Comparison of ENCODE assay signal across 13 cellular contexts in genomic region chr5:36655171-36655570, GRCh38. TPM values are rescaled to one million over a fixed set of nuclear protein-coding genes. Genes with fewer than 3 reads are reported as not detected.
DNase-seq lines count a peak whose midpoint lies in the region; FAIRE-seq and TF ChIP-seq lines count a peak whose summit lies in the region.
"Had no signal": no experiment of that assay in that cellular context is flagged by ENCODE, and none has a peak within 500 bp of the region (broad histone marks: within the 10 kb centered on the region; RNA-seq: fewer than 3 reads in every experiment).

No MANE protein-coding gene starts in this region.

- FAIRE-seq in H1 (lab: Jason Lieb, UNC), result peak; percentile 28

- H4K8ac ChIP-seq in H1 (ENCODE audit: extremely low read depth, insufficient read depth, low read length), result no peak overlapping the region

- no peak overlapping the region for H2AK5ac ChIP-seq in H1 (ENCODE audit: low read depth, low read length)

- no peak overlapping the region for H3K56ac ChIP-seq in H1 (replicated peaks; ENCODE audit: insufficient read length, low read depth, low read length)

- CTCF ChIA-PET in H1 (lab: Charles Lee; ENCODE audit: partially characterized antibody), result interaction anchor here (0.6 to 2.9 kb wide), 6 partner anchors 9 to 127 kb away, joined by 3 to 8 read pairs (median 4); no protein-coding TSS in a partner anchor

- H3K4me1 Mint-ChIP-seq in mesothelial cell of epicardium (peaks cover 51% of the 10 kb centered on the region), chondrocyte (ENCODE audit: low read depth) (peaks cover 22% of the 10 kb centered on the region)
- H3K4me1 Mint-ChIP-seq: activated CD8-positive, alpha-beta memory T cell treated with anti-CD3 and anti-CD28 coated beads, Interleukin-2, amount 10 ng/mL, durations not matched to agents 7 days and 5 days; IgD-negative memory B cell had no signal

- DNase-seq in AG08395 (ENCODE audit: low spot score) (peak; percentile 19), Kasumi-1 (lab: John Stamatoyannopoulos, UW) (peak; percentile 18 to 19), H1 (ENCODE audit: low read depth in 1 of 2, low spot score in 2 of 2) (no peak), mesothelial cell of epicardium (ENCODE audit: low spot score in 2 of 2, unreplicated experiment in 2 of 2) (no peak), islet precursor cell (no peak), NCI-H2196 treated with DMSO at 0.1 percent for 48 hours (lab: John Stamatoyannopoulos, UW; ENCODE audit: unreplicated experiment) (no peak), chondrocyte (ENCODE audit: low spot score) (no peak)
- DNase-seq in activated CD8-positive, alpha-beta memory T cell treated with anti-CD3 and anti-CD28 coated beads, Interleukin-2, amount 50 U/mL, for 48 hours, result no peak
- DNase-seq: activated CD8-positive, alpha-beta memory T cell treated with anti-CD3 and anti-CD28 coated beads, Interleukin-2, amount 10 ng/mL, durations not matched to agents 7 days and 5 days; mammary epithelial cell; NCI-H345 had no signal

- H3K36me3 Mint-ChIP-seq in mesothelial cell of epicardium, result peaks cover 3% of the 10 kb centered on the region
- H3K36me3 Mint-ChIP-seq in chondrocyte (ENCODE audit: low read depth), result no peaks in the 10 kb centered on the region
- H3K36me3 Mint-ChIP-seq: activated CD8-positive, alpha-beta memory T cell treated with anti-CD3 and anti-CD28 coated beads, Interleukin-2, amount 10 ng/mL, durations not matched to agents 7 days and 5 days; IgD-negative memory B cell had no signal

- H3K36me3 ChIP-seq in H1 (ENCODE audit: control insufficient read depth in 2 of 4, insufficient read depth in 4 of 4, low read length in 3 of 4), result no peaks in the 10 kb centered on the region; a peak in 1 of 8 replicates

- no peak overlapping the region for H2AFZ ChIP-seq in H1 (ENCODE audit: low read length)

- peaks cover 0 to 16% (median 11%) of the 10 kb centered on the region in 4 experiments; a peak in 6 of 7 replicates for H3K4me1 ChIP-seq in H1 (replicated peaks in 1 of 4; ENCODE audit: control insufficient read depth in 3 of 4, insufficient read depth in 4 of 4, low read length in 3 of 4)

- H3K27ac ChIP-seq in H1 (ENCODE audit: low read depth, low read length), result 0 out of 2 replicates have a peak overlapping the region, but pooled peaks have one; percentile 16

- no peak overlapping the region for H3K23ac ChIP-seq in H1 (ENCODE audit: insufficient read length)

- no peak overlapping the region for H2BK15ac ChIP-seq in H1 (ENCODE audit: low read length)

- no peaks in the 10 kb centered on the region for H3K27me3 Mint-ChIP-seq in mesothelial cell of epicardium (ENCODE audit: low read depth)
- peaks cover 11% of the 10 kb centered on the region for H3K27me3 Mint-ChIP-seq in chondrocyte (ENCODE audit: low read depth)

- H4K5ac ChIP-seq in H1 (ENCODE audit: insufficient read length, low read depth, low read length), result no peak overlapping the region

- no peaks in the 10 kb centered on the region for H3K27me3 ChIP-seq in H1 (replicated peaks in 1 of 4; ENCODE audit: control insufficient read depth in 3 of 4, extremely low read depth in 1 of 4, insufficient read depth in 3 of 4, low read length in 3 of 4)

- no peak overlapping the region for H3K18ac ChIP-seq in H1 (ENCODE audit: extremely low read depth, low read length)

- H3K4me3 Mint-ChIP-seq in mesothelial cell of epicardium (no peak overlapping the region), chondrocyte (ENCODE audit: unreplicated experiment) (no peak overlapping the region)
- H3K4me3 Mint-ChIP-seq: activated CD8-positive, alpha-beta memory T cell treated with anti-CD3 and anti-CD28 coated beads, Interleukin-2, amount 10 ng/mL, durations not matched to agents 7 days and 5 days; IgD-negative memory B cell had no signal

- no peaks in the 10 kb centered on the region for H4K20me1 ChIP-seq in H1 (replicated peaks in 1 of 2; ENCODE audit: control insufficient read depth in 1 of 2, insufficient read depth in 2 of 2, low read length in 2 of 2)

- H3K4ac ChIP-seq in H1 (replicated peaks; ENCODE audit: insufficient read length, low read depth, low read length), result no peak overlapping the region

- H2BK5ac ChIP-seq in H1 (ENCODE audit: low read depth, low read length), result no peak overlapping the region

- no peaks in the 10 kb centered on the region; the same call in 1 of the 2 replicates for H3K79me1 ChIP-seq in H1 (ENCODE audit: low read depth, low read length)

- POLR2A ChIA-PET in H1 (lab: Charles Lee; ENCODE audit: partially characterized antibody), result interaction anchor here (1.7 to 2.0 kb wide), 2 partner anchors 9 to 36 kb away, joined by 5 to 7 read pairs; no protein-coding TSS in a partner anchor

- H2BK12ac ChIP-seq in H1 (ENCODE audit: low read depth, low read length), result no peak overlapping the region

- peak overlapping the region; percentile 9 for H3K27ac Mint-ChIP-seq in mesothelial cell of epicardium
- H3K27ac Mint-ChIP-seq in chondrocyte (ENCODE audit: unreplicated experiment), result no peak overlapping the region
- H3K27ac Mint-ChIP-seq: activated CD8-positive, alpha-beta memory T cell treated with anti-CD3 and anti-CD28 coated beads, Interleukin-2, amount 10 ng/mL, durations not matched to agents 7 days and 5 days; IgD-negative memory B cell had no signal

- no peaks in the 10 kb centered on the region for H3K23me2 ChIP-seq in H1 (ENCODE audit: low read depth, low read length)

- no peak for TF ChIP-seq POLR2A in H1 (IDR thresholded peaks at IDR 0.05; ENCODE audit: control extremely low read depth in 1 of 2, low read depth in 2 of 2, low read length in 2 of 2)

- H3K9ac ChIP-seq in H1 (replicated peaks in 1 of 4; ENCODE audit: extremely low read depth in 1 of 4, low read depth in 3 of 4, low read length in 3 of 4), result no peak overlapping the region

- 64% methylated on average over 4 of the region's 4 CpGs; no CpG with 5 or more reads in 1 of the 2 experiments for WGBS in H1 (ENCODE audit: extremely low coverage in 1 of 2, insufficient coverage in 1 of 2, insufficient read length in 1 of 2, insufficient replicate concordance in 2 of 2, low coverage in 1 of 2, low lambda C conversion rate in 2 of 2, missing lambda C conversion rate in 1 of 2), 2 experiments

- no peak overlapping the region for H4K91ac ChIP-seq in H1 (replicated peaks; ENCODE audit: insufficient read length, low read length)

- H2BK120ac ChIP-seq in H1 (replicated peaks; ENCODE audit: low read depth, low read length), result no peak overlapping the region

- no peak for TF ChIP-seq CTCF in H1 (IDR thresholded peaks at IDR 0.05; ENCODE audit: control extremely low read depth in 1 of 3, insufficient read depth in 1 of 3, low read depth in 1 of 3, low read length in 3 of 3)
- TF ChIP-seq CTCF in mesothelial cell of epicardium (IDR thresholded peaks at IDR 0.05; ENCODE audit: unreplicated experiment), result no peak
- no peak for TF ChIP-seq CTCF in chondrocyte (IDR thresholded peaks at IDR 0.05)

- H3K4me2 ChIP-seq in H1 (ENCODE audit: insufficient read depth in 1 of 2, low read depth in 2 of 2, low read length in 2 of 2), result peak overlapping the region; percentile 50 to 53; a peak in 3 of 4 replicates

- H3K14ac ChIP-seq in H1 (ENCODE audit: insufficient read length), result no peak overlapping the region

- TF ChIP-seq RAD21 in H1 (IDR thresholded peaks at IDR 0.05 in 1 of 2, conservative IDR thresholded peaks at IDR 0.05 in 1 of 2; ENCODE audit: low read depth in 2 of 2, low read length in 2 of 2), result no peak

- no peak overlapping the region for H3K4me3 ChIP-seq in H1 (ENCODE audit: extremely low read depth in 1 of 4, insufficient read depth in 2 of 4, low read depth in 3 of 4, low read length in 4 of 4)
- H3K4me3 ChIP-seq: skin epidermis had no signal

- H3K79me2 ChIP-seq in H1 (ENCODE audit: control insufficient read depth in 1 of 2, insufficient read depth in 2 of 2, low read length in 2 of 2), result no peaks in the 10 kb centered on the region

- H3K9me3 Mint-ChIP-seq in mesothelial cell of epicardium (no peaks in the 10 kb centered on the region), chondrocyte (ENCODE audit: low read depth) (no peaks in the 10 kb centered on the region)
- H3K9me3 Mint-ChIP-seq: IgD-negative memory B cell had no signal

- H3K9me3 ChIP-seq in H1 (ENCODE audit: insufficient read depth in 2 of 2, low read depth in 1 of 2, low read length in 1 of 2), result no peaks in the 10 kb centered on the region

- TF ChIP-seq EP300 in H1 (IDR thresholded peaks at IDR 0.05; ENCODE audit: borderline replicate concordance in 1 of 2, low read depth in 2 of 2, low read length in 2 of 2), result no peak

- H2BK20ac ChIP-seq in H1 (ENCODE audit: low read length), result no peak overlapping the region

TF ChIP-seq in H1, 55 proteins besides CTCF, POLR2A, EP300 and RAD21:
- TF ChIP-seq CREB1 (IDR thresholded peaks at IDR 0.05), result peak; percentile 73
- no peak for TF ChIP-seq TAF1 (IDR thresholded peaks at IDR 0.05; ENCODE audit: low read depth, low read length)
- no peak for TF ChIP-seq MAX (IDR thresholded peaks at IDR 0.05)
- no peak for TF ChIP-seq SP1 (IDR thresholded peaks at IDR 0.05; ENCODE audit: low read depth, low read length)
- no peak for TF ChIP-seq SP4 (IDR thresholded peaks at IDR 0.05; ENCODE audit: low read length)
- peak; percentile 91 for TF ChIP-seq RFX5 (IDR thresholded peaks at IDR 0.05; ENCODE audit: borderline replicate concordance, low read depth, low read length)

RNA-seq across cellular contexts. Expression of gene SLC1A3, which starts 48.8 kb away (rescaled TPM):
- 30.6 and 35.3 TPM in 2 replicates for total RNA-seq in H1 (2021; fragmentation: NEBNext Ultra II Directional; extraction: Animal tissue kit (Norgen Biotek cat#: 25700))
- 16.8 and 26.7 TPM in 2 replicates for polyA plus RNA-seq in H1 (2011; rRNA removed)
- polyA plus RNA-seq in H1 (2011; cell fraction: cytosol; rRNA removed), result 19.4 TPM
- polyA plus RNA-seq in H1 (2011; cell fraction: nucleus; rRNA removed), result 48.8 TPM
- 17.9 to 33.3 TPM (median 27.4 TPM) in 4 replicates for polyA plus RNA-seq in H1 (2012, experiment 1 of 2)
- polyA plus RNA-seq in H1 (2012, experiment 2 of 2), result 2.4 TPM
- 19.4 TPM for polyA plus RNA-seq in H1 (2013, experiment 1 of 2)
- polyA plus RNA-seq in H1 (2013, experiment 2 of 2), result 18.4 TPM
- polyA minus RNA-seq in H1 (2011; rRNA and poly(A)+ RNA removed), result 65.9 and 87.3 TPM in 2 replicates
- polyA minus RNA-seq in H1 (2011; cell fraction: cytosol; rRNA and poly(A)+ RNA removed), result 28.1 TPM
- polyA minus RNA-seq in H1 (2011; cell fraction: nucleus; rRNA and poly(A)+ RNA removed), result 127 TPM
- total RNA-seq in mesothelial cell of epicardium (55.0 to 59.4 TPM (median 56.3 TPM) in 3 replicates), chondrocyte (1.3 to 5.1 TPM (median 1.8 TPM) in 3 replicates)
- total RNA-seq: activated CD8-positive, alpha-beta memory T cell treated with anti-CD3 and anti-CD28 coated beads, Interleukin-2, amount 10 ng/mL, durations not matched to agents 7 days and 5 days had no signal
- polyA plus RNA-seq: IgD-negative memory B cell had no signal

Comparison
In these comparisons a context has a peak if more than half of its experiments do, and no peak if none do; other contexts are left out.
1. DNase-seq: peak in AG08395 (single experiment) and Kasumi-1 (2 of 2); none in H1 (0 of 2), mesothelial cell of epicardium (0 of 2), activated CD8-positive, alpha-beta memory T cell treated with anti-CD3 and anti-CD28 coated beads, Interleukin-2, amount 50 U/mL, for 48 hours (single experiment), islet precursor cell (single experiment), NCI-H2196 treated with DMSO at 0.1 percent for 48 hours (single experiment) and chondrocyte (single experiment).